ENCODE assay signal across 11 cellular contexts in genomic region chr3:36679384-36680200, GRCh38.
DNase-seq lines count a peak whose midpoint lies in the region; FAIRE-seq and TF ChIP-seq lines count a peak whose summit lies in the region.
"Had no signal": no experiment of that assay in that cellular context is flagged by ENCODE, and none has a peak within 500 bp of the region (broad histone marks: within the 10 kb centered on the region; RNA-seq: fewer than 3 reads in every experiment).

No MANE protein-coding gene starts in this region.

- intact Hi-C loops in Calu3 (cut with micrococcal nuclease; ENCODE audit: unreplicated experiment) = no loop called here
- intact Hi-C loops in activated CD4-positive, alpha-beta memory T cell treated with anti-CD3 and anti-CD28 coated beads for 36 hours (cut with micrococcal nuclease) = loop anchor here (1.0 kb wide), 1 partner anchor 233 kb away; no protein-coding TSS in a partner anchor

- TF ChIP-seq CTCF in Calu3 (IDR thresholded peaks at IDR 0.05; ENCODE audit: unreplicated experiment) (no peak), coronary artery (IDR thresholded peaks at IDR 0.05) (no peak)

- BruUV-seq in Calu3 (replicated peaks; lab: Mats Ljungman, UMichigan) = no TSS peak

- no peak for TF ChIP-seq POLR2A in H54 (IDR thresholded peaks at IDR 0.05; ENCODE audit: low read depth, low read length)

- CTCF ChIA-PET in Calu3 (lab: Charles Lee) = interaction anchor here (1.0 kb wide), 1 partner anchor 15 kb away, joined by 3 read pairs; no protein-coding TSS in a partner anchor
- CTCF ChIA-PET in activated CD4-positive, alpha-beta memory T cell treated with anti-CD3 and anti-CD28 coated beads for 36 hours (lab: Charles Lee) = no interaction called here

- no peak for DNase-seq in Calu3
- DNase-seq in H54 (ENCODE audit: insufficient read length, low spot score) = no peak
- peak; percentile 77 for DNase-seq in NCI-H226
- peak; percentile 94 for DNase-seq in fibroblast of peridontal ligament (ENCODE audit: extremely low read depth)
- DNase-seq in activated CD4-positive, alpha-beta memory T cell treated with anti-CD3 and anti-CD28 coated beads for 36 hours = no peak
- no peak for DNase-seq in stimulated activated CD4-positive, alpha-beta T cell treated with anti-CD3 and anti-CD28 coated beads, Interleukin-15, amount 100 ng/mL, for 24 hours
- no peak for DNase-seq in coronary artery (ENCODE audit: low spot score)
- DNase-seq in HT-29 (ENCODE audit: low spot score) = no peak
- DNase-seq: activated gamma-delta T cell treated with Interleukin-2 at 50 U/mL for 16 hours, SHP77 treated with DMSO at 0.1 percent for 48 hours, spleen had no signal

- H3K27ac Mint-ChIP-seq in Calu3 (ENCODE audit: unreplicated experiment) = peak overlapping the region; percentile 100
- no peak overlapping the region for H3K27ac Mint-ChIP-seq in activated CD4-positive, alpha-beta memory T cell treated with anti-CD3 and anti-CD28 coated beads for 36 hours

- no peak overlapping the region for H3K27ac ChIP-seq in coronary artery
- H3K27ac ChIP-seq: spleen had no signal

- no peak overlapping the region for H3K4me3 Mint-ChIP-seq in Calu3 (ENCODE audit: low read depth, unreplicated experiment)
- H3K4me3 Mint-ChIP-seq in activated CD4-positive, alpha-beta memory T cell treated with anti-CD3 and anti-CD28 coated beads for 36 hours = no peak overlapping the region

- H3K36me3 Mint-ChIP-seq in Calu3 (ENCODE audit: insufficient read depth, unreplicated experiment) = peaks cover 20% of the 10 kb centered on the region
- peaks cover 5% of the 10 kb centered on the region for H3K36me3 Mint-ChIP-seq in activated CD4-positive, alpha-beta memory T cell treated with anti-CD3 and anti-CD28 coated beads for 36 hours

- FAIRE-seq in H54 (lab: Jason Lieb, UNC) = peak; percentile 68

- POLR2A ChIA-PET in activated CD4-positive, alpha-beta memory T cell treated with anti-CD3 and anti-CD28 coated beads for 36 hours (lab: Charles Lee) = no interaction called here

- H3K27me3 Mint-ChIP-seq in Calu3 (ENCODE audit: unreplicated experiment) = no peaks in the 10 kb centered on the region
- H3K27me3 Mint-ChIP-seq in activated CD4-positive, alpha-beta memory T cell treated with anti-CD3 and anti-CD28 coated beads for 36 hours = peaks cover 3% of the 10 kb centered on the region

- peaks cover 6% of the 10 kb centered on the region for H3K9me3 Mint-ChIP-seq in Calu3 (ENCODE audit: low read depth, unreplicated experiment)
- peaks cover 34% of the 10 kb centered on the region for H3K9me3 Mint-ChIP-seq in activated CD4-positive, alpha-beta memory T cell treated with anti-CD3 and anti-CD28 coated beads for 36 hours

- H3K4me3 ChIP-seq in coronary artery = no peak overlapping the region
- H3K4me3 ChIP-seq: spleen had no signal

- H3K4me1 Mint-ChIP-seq in Calu3 (ENCODE audit: low read depth, unreplicated experiment) = peaks cover 43% of the 10 kb centered on the region
- H3K4me1 Mint-ChIP-seq in activated CD4-positive, alpha-beta memory T cell treated with anti-CD3 and anti-CD28 coated beads for 36 hours (ENCODE audit: low read depth) = no peaks in the 10 kb centered on the region

Comparison
In these comparisons a context has a peak if more than half of its experiments do, and no peak if none do; other contexts are left out.
1. DNase-seq: peak in NCI-H226 (single experiment) and fibroblast of peridontal ligament (single experiment); none in Calu3 (single experiment), H54 (single experiment), activated CD4-positive, alpha-beta memory T cell treated with anti-CD3 and anti-CD28 coated beads for 36 hours (single experiment), stimulated activated CD4-positive, alpha-beta T cell treated with anti-CD3 and anti-CD28 coated beads, Interleukin-15, amount 100 ng/mL, for 24 hours (single experiment), coronary artery (single experiment) and HT-29 (single experiment).